8 cellular contexts compared by ENCODE assay signal in the genomic region with DNA sequence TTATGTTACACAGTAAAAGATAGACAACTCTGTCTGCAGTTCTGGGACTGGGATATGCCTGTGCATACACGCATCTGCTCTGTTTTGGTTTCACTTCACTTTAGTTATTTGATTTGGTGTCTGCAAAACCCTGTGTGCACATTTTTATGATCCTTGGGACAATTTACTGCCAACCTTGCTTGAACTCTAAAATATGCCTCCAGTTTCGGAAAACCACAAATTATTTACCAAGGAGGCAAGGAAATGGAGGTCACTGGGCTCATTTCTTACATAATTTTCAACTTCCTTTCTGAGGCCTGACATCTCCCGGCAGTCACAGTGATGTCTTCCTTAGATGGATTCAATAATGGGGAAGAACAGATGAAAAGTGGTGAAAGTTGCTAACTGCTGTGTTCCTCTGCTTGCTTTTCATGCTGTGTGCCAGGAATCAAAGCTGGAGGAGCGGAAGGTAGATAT.
DNase-seq lines count a peak whose midpoint lies in the region; ATAC-seq, FAIRE-seq and TF ChIP-seq lines count a peak whose summit lies in the region.

No MANE protein-coding gene starts in this region.

- ATAC-seq in HG03025 (IDR thresholded peaks at IDR 0.05; ENCODE audit: low FRiP score, unreplicated experiment) = no peak

- H3K27me3 ChIP-seq in GM23248 (replicated peaks; ENCODE audit: insufficient read depth) (no peaks in the 10 kb centered on the region), esophagus muscularis mucosa (no peaks in the 10 kb centered on the region)

- 30 to 31% methylated on average over 4 of the region's 4 CpGs for WGBS in GM23248 (ENCODE audit: low coverage in 1 of 2, low lambda C conversion rate in 2 of 2, missing lambda C conversion rate in 2 of 2), 2 experiments
- 61% methylated on average over 4 of the region's 4 CpGs for WGBS in esophagus muscularis mucosa

- in situ Hi-C loops in GM23248 (cut with MboI) = no loop called here

- intact Hi-C loops in kidney (cut with DNase I) (no loop called here), esophagus muscularis mucosa (cut with DNase I) (no loop called here)

- H3K36me3 ChIP-seq in GM23248 (ENCODE audit: low read depth) (no peaks in the 10 kb centered on the region), kidney (ENCODE audit: control insufficient read depth in 1 of 2, insufficient read depth in 2 of 2, low read length in 2 of 2) (no peaks in the 10 kb centered on the region), esophagus muscularis mucosa (no peaks in the 10 kb centered on the region)

- peak overlapping the region; percentile 13; the same call in 1 of the 2 replicates for H3K27ac ChIP-seq in GM23248
- H3K27ac ChIP-seq in kidney (ENCODE audit: low read depth in 2 of 2, low read length in 2 of 2) = peak overlapping the region in 1 of 2 donors; percentile 35
- H3K27ac ChIP-seq in esophagus muscularis mucosa (replicated peaks in 1 of 4) = no peak overlapping the region

- H3K4me1 ChIP-seq in GM23248 (ENCODE audit: insufficient read depth) = peaks cover 14% of the 10 kb centered on the region
- peaks cover 3 to 4% of the 10 kb centered on the region in 2 donors for H3K4me1 ChIP-seq in kidney (ENCODE audit: control insufficient read depth in 1 of 2, insufficient read depth in 1 of 2, low read depth in 1 of 2, low read length in 2 of 2)
- no peaks in the 10 kb centered on the region for H3K4me1 ChIP-seq in esophagus muscularis mucosa

- H2AFZ ChIP-seq in GM23248 = peak overlapping the region; percentile 95

- H3K9ac ChIP-seq in GM23248 (peak overlapping the region; percentile 60), kidney (ENCODE audit: low read length in 2 of 2) (no peak overlapping the region)

- TF ChIP-seq CTCF in NB4 (IDR thresholded peaks at IDR 0.05; ENCODE audit: low read depth, low read length) = no peak
- TF ChIP-seq CTCF in kidney (IDR thresholded peaks at IDR 0.05; ENCODE audit: borderline replicate concordance, extremely low read depth, insufficient read depth) = no peak
- TF ChIP-seq CTCF in D721Med (IDR thresholded peaks at IDR 0.05; ENCODE audit: insufficient read depth, missing control alignments) = no peak
- no peak for TF ChIP-seq CTCF in esophagus muscularis mucosa (IDR thresholded peaks at IDR 0.05)

- FAIRE-seq in kidney (lab: Jason Lieb, UNC) (no peak), D721Med (lab: Jason Lieb, UNC) (no peak)

- H3K9me3 ChIP-seq in GM23248 (ENCODE audit: low read depth) (no peaks in the 10 kb centered on the region), kidney (ENCODE audit: control insufficient read depth in 1 of 2, low read length in 2 of 2) (no peaks in the 10 kb centered on the region), esophagus muscularis mucosa (peaks cover 0 to 14% (median 5%) of the 10 kb centered on the region in 4 donors)

- peak overlapping the region; percentile 60 for H3K4me3 ChIP-seq in GM23248
- H3K4me3 ChIP-seq in NB4 (ENCODE audit: low read depth, low read length) = peak overlapping the region; percentile 68
- H3K4me3 ChIP-seq in kidney (ENCODE audit: low read length in 2 of 2) = peak overlapping the region; percentile 47 to 48
- H3K4me3 ChIP-seq in esophagus muscularis mucosa = peak overlapping the region in 1 of 4 donors; percentile 14

- H3F3A ChIP-seq in GM23248 (ENCODE audit: insufficient read depth) = peaks cover 21% of the 10 kb centered on the region; the same call in 1 of the 2 replicates

- TF ChIP-seq POLR2A in NB4 (IDR thresholded peaks at IDR 0.05; ENCODE audit: extremely low read depth, insufficient read length) (no peak), esophagus muscularis mucosa (IDR thresholded peaks at IDR 0.05; ENCODE audit: low read depth) (no peak)

- DNase-seq in GF-D8 (lab: John Stamatoyannopoulos, UW) = peak; percentile 89
- peak; percentile 49 for DNase-seq in GM23248
- DNase-seq in NB4 (ENCODE audit: low read depth) = peak; percentile 95
- DNase-seq in kidney = no peak
- DNase-seq in D721Med (ENCODE audit: insufficient read length, low spot score) = no peak
- DNase-seq in NCI-H1436 treated with DMSO at 0.1 percent for 48 hours (lab: John Stamatoyannopoulos, UW) = no peak
- DNase-seq in esophagus muscularis mucosa (ENCODE audit: extremely low spot score) = no peak

- no peaks in the 10 kb centered on the region for H4K20me1 ChIP-seq in GM23248 (ENCODE audit: insufficient read depth)

- H3K79me2 ChIP-seq in GM23248 (ENCODE audit: insufficient read depth) = no peaks in the 10 kb centered on the region

- no peak for TF ChIP-seq EP300 in esophagus muscularis mucosa (IDR thresholded peaks at IDR 0.05)

- H3K9me2 ChIP-seq in GM23248 (ENCODE audit: insufficient read depth) = no peaks in the 10 kb centered on the region

- H3K4me2 ChIP-seq in GM23248 (ENCODE audit: unreplicated experiment) = peak overlapping the region; percentile 89

Comparison
In these comparisons a context has a peak if more than half of its experiments do, and no peak if none do; other contexts are left out.
1. DNase-seq: peak in GF-D8 (single experiment), GM23248 (single experiment) and NB4 (single experiment); none in kidney (single experiment), D721Med (single experiment), NCI-H1436 treated with DMSO at 0.1 percent for 48 hours (single experiment) and esophagus muscularis mucosa (single experiment).